9 cellular contexts compared by ENCODE assay signal in the genomic region with DNA sequence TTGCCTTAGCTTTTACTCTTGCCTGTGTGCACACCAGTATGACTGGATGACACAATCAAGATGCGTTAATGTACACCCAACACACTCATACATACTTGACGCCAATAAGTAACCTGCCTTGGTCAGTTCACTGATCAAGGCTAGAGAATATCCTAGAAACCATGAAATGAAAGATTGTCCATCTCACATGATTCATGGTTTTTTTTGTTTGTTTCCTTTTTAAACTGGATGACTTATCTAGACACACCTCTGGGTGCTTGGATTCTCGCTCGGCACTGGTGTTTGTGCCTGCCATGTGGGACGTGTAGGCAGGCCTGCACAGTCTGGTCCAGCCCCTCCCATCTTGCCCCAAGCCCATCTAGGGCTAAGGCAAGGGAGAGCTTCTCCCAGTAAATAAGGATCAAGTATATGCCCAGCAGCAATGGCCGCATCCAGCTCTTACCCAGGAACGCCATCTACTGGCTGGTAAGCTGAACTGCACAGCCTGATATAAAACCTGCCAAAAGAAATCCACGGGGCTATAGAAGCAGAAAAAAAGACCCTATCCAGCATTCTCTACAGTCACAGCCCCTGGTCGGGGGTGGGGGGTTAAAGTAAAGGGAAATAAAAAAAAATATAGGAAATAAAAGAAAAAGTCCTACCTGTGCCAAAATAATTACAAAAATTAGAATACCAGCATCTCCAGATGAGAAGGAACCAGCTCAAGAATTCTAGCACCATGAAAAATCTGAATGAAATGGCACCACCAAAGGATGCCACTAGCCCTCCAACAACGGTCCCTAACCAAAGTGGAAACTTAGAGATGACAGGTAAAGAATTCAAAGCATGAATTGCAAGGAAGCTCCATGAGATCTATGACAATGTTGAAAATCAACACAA.
DNase-seq lines count a peak whose midpoint lies in the region; ATAC-seq, FAIRE-seq and TF ChIP-seq lines count a peak whose summit lies in the region.
"Had no signal": no experiment of that assay in that cellular context is flagged by ENCODE, and none has a peak within 500 bp of the region (broad histone marks: within the 10 kb centered on the region; RNA-seq: fewer than 3 reads in every experiment).

No MANE protein-coding gene starts in this region.

- no CpG with 5 or more reads among the region's 10 CpGs for WGBS in iPS DF 6.9 (ENCODE audit: insufficient coverage, insufficient read length)

- H3K4me3 ChIP-seq in left ventricle myocardium inferior (no peak overlapping the region), iPS DF 6.9 (ENCODE audit: low read length) (no peak overlapping the region)

- H3K36me3 ChIP-seq in left ventricle myocardium inferior: no peaks in the 10 kb centered on the region
- H3K36me3 ChIP-seq in iPS DF 6.9 (ENCODE audit: control insufficient read depth, insufficient read depth, low read length): no peaks in the 10 kb centered on the region

- H3K36me3 Mint-ChIP-seq in activated CD8-positive, alpha-beta T cell treated with anti-CD3 and anti-CD28 coated beads, Interleukin-2, amount 10 ng/mL, durations not matched to agents 7 days and 5 days (ENCODE audit: low read depth): no peaks in the 10 kb centered on the region

- CTCF ChIA-PET in activated CD8-positive, alpha-beta T cell treated with anti-CD3 and anti-CD28 coated beads, Interleukin-2, amount 10 ng/mL, durations not matched to agents 7 days and 5 days (lab: Charles Lee): interaction anchor here (0.7 to 3.5 kb wide), 17 partner anchors 9 to 610 kb away, joined by 3 to 43 read pairs (median 5); no protein-coding TSS in a partner anchor

- no peaks in the 10 kb centered on the region for H3K4me1 Mint-ChIP-seq in activated CD8-positive, alpha-beta T cell treated with anti-CD3 and anti-CD28 coated beads, Interleukin-2, amount 10 ng/mL, durations not matched to agents 7 days and 5 days (ENCODE audit: low read depth)
- no peaks in the 10 kb centered on the region for H3K4me1 Mint-ChIP-seq in stimulated activated naive CD8-positive, alpha-beta T cell treated with anti-CD3 and anti-CD28 coated beads, Interleukin-15, amount 100 ng/mL, for 72 hours

- no peak overlapping the region for H3K27ac ChIP-seq in left ventricle myocardium inferior (replicated peaks)
- H3K27ac ChIP-seq in iPS DF 6.9 (ENCODE audit: low read length): no peak overlapping the region
- H3K27ac ChIP-seq: epithelial cell of prostate had no signal

- intact Hi-C loops in left ventricle myocardium inferior (cut with micrococcal nuclease) (no loop called here), cardiac septum (cut with DNase I) (no loop called here)

- H3K4me3 Mint-ChIP-seq in activated CD8-positive, alpha-beta T cell treated with anti-CD3 and anti-CD28 coated beads, Interleukin-2, amount 10 ng/mL, durations not matched to agents 7 days and 5 days: no peak overlapping the region
- H3K4me3 Mint-ChIP-seq in stimulated activated naive CD8-positive, alpha-beta T cell treated with anti-CD3 and anti-CD28 coated beads, Interleukin-15, amount 100 ng/mL, for 72 hours: no peak overlapping the region

- peak; percentile 86 for ATAC-seq in HG02759 (IDR thresholded peaks at IDR 0.05; ENCODE audit: unreplicated experiment)
- ATAC-seq in activated CD8-positive, alpha-beta T cell treated with anti-CD3 and anti-CD28 coated beads, Interleukin-2, amount 10 ng/mL, durations not matched to agents 7 days and 5 days: no peak
- ATAC-seq in stimulated activated naive CD8-positive, alpha-beta T cell treated with anti-CD3 and anti-CD28 coated beads, Interleukin-15, amount 100 ng/mL, for 72 hours: peak; percentile 37

- DNase-seq in left ventricle myocardium inferior: no peak
- no peak for DNase-seq in cardiac septum (ENCODE audit: low spot score)
- DNase-seq in NCI-H2171 (lab: John Stamatoyannopoulos, UW): peak; percentile 41
- peak; percentile 47 for DNase-seq in activated CD8-positive, alpha-beta T cell treated with anti-CD3 and anti-CD28 coated beads, Interleukin-2, amount 10 ng/mL, durations not matched to agents 7 days and 5 days
- peak; percentile 37 for DNase-seq in iPS DF 6.9 (ENCODE audit: low read depth, low spot score)
- peak; percentile 18 to 21 for DNase-seq in stimulated activated naive CD8-positive, alpha-beta T cell treated with anti-CD3 and anti-CD28 coated beads, Interleukin-15, amount 100 ng/mL, for 72 hours
- no peak for DNase-seq in frontal cortex (ENCODE audit: low spot score in 2 of 2)

- H3K27ac Mint-ChIP-seq in activated CD8-positive, alpha-beta T cell treated with anti-CD3 and anti-CD28 coated beads, Interleukin-2, amount 10 ng/mL, durations not matched to agents 7 days and 5 days: no peak overlapping the region
- H3K27ac Mint-ChIP-seq in stimulated activated naive CD8-positive, alpha-beta T cell treated with anti-CD3 and anti-CD28 coated beads, Interleukin-15, amount 100 ng/mL, for 72 hours: no peak overlapping the region

- peaks cover 12% of the 10 kb centered on the region for H3K27me3 Mint-ChIP-seq in activated CD8-positive, alpha-beta T cell treated with anti-CD3 and anti-CD28 coated beads, Interleukin-2, amount 10 ng/mL, durations not matched to agents 7 days and 5 days (ENCODE audit: low read depth)
- H3K27me3 Mint-ChIP-seq in stimulated activated naive CD8-positive, alpha-beta T cell treated with anti-CD3 and anti-CD28 coated beads, Interleukin-15, amount 100 ng/mL, for 72 hours: peaks cover 44% of the 10 kb centered on the region

- POLR2A ChIA-PET in activated CD8-positive, alpha-beta T cell treated with anti-CD3 and anti-CD28 coated beads, Interleukin-2, amount 10 ng/mL, durations not matched to agents 7 days and 5 days (lab: Charles Lee): no interaction called here

- peaks cover 25% of the 10 kb centered on the region for H3K27me3 ChIP-seq in left ventricle myocardium inferior (ENCODE audit: low read depth)
- H3K27me3 ChIP-seq in iPS DF 6.9 (ENCODE audit: control insufficient read depth, insufficient read depth, low read length): no peaks in the 10 kb centered on the region

- H3K9me3 ChIP-seq in left ventricle myocardium inferior (replicated peaks): peaks cover 16% of the 10 kb centered on the region
- H3K9me3 ChIP-seq in iPS DF 6.9 (ENCODE audit: control insufficient read depth, insufficient read depth, low read length): no peaks in the 10 kb centered on the region

- no peaks in the 10 kb centered on the region for H3K9me3 Mint-ChIP-seq in activated CD8-positive, alpha-beta T cell treated with anti-CD3 and anti-CD28 coated beads, Interleukin-2, amount 10 ng/mL, durations not matched to agents 7 days and 5 days (ENCODE audit: insufficient read depth)
- peaks cover 0 to 7% of the 10 kb centered on the region in 2 donors for H3K9me3 Mint-ChIP-seq in stimulated activated naive CD8-positive, alpha-beta T cell treated with anti-CD3 and anti-CD28 coated beads, Interleukin-15, amount 100 ng/mL, for 72 hours

- FAIRE-seq in frontal cortex (lab: Jason Lieb, UNC): no peak

- TF ChIP-seq CTCF in left ventricle myocardium inferior (IDR thresholded peaks at IDR 0.05; ENCODE audit: borderline replicate concordance): peak; percentile 74

- H3K4me1 ChIP-seq in left ventricle myocardium inferior: no peaks in the 10 kb centered on the region
- no peaks in the 10 kb centered on the region for H3K4me1 ChIP-seq in iPS DF 6.9 (ENCODE audit: control insufficient read depth, insufficient read depth, low read length)

Comparison
In these comparisons a context has a peak if more than half of its experiments do, and no peak if none do; other contexts are left out.
1. DNase-seq: peak in NCI-H2171 (single experiment), activated CD8-positive, alpha-beta T cell treated with anti-CD3 and anti-CD28 coated beads, Interleukin-2, amount 10 ng/mL, durations not matched to agents 7 days and 5 days (single experiment), iPS DF 6.9 (single experiment) and stimulated activated naive CD8-positive, alpha-beta T cell treated with anti-CD3 and anti-CD28 coated beads, Interleukin-15, amount 100 ng/mL, for 72 hours (2 of 2); none in left ventricle myocardium inferior (single experiment), cardiac septum (single experiment) and frontal cortex (0 of 2).